Comparison of ENCODE assay signal across 23 cellular contexts in the genomic region with DNA sequence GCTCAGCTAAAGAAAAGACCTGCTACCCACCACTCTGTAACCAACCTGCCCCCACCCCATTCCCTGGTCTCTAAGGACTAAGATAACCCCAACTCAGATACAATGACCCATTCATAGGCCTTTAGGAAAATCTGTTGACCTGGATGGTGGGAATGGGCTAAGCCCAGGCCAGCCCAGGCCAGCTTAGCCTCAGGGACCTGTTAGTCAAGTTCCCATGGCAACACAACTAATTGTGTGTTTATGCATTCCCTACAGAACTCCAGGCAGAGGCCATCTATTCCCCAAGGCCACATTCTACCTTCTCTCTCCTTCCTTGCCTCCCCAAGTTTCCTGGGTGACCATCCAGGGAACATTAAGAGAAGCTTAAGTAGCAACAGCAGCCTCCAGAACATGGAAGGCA. TPM values are rescaled to one million over a fixed set of nuclear protein-coding genes. Genes with fewer than 3 reads are reported as not detected.
DNase-seq lines count a peak whose midpoint lies in the region; ATAC-seq and TF ChIP-seq lines count a peak whose summit lies in the region.
"Had no signal": no experiment of that assay in that cellular context is flagged by ENCODE, and none has a peak within 500 bp of the region (broad histone marks: within the 10 kb centered on the region; RNA-seq: fewer than 3 reads in every experiment).

No MANE protein-coding gene starts in this region.

- no peak overlapping the region for H3K4me3 Mint-ChIP-seq in endodermal cell
- no peak overlapping the region for H3K4me3 Mint-ChIP-seq in neural progenitor cell
- H3K4me3 Mint-ChIP-seq: B cell had no signal

- peak; percentile 37 for DNase-seq in GM04503 (ENCODE audit: low read depth)
- DNase-seq in M059J (ENCODE audit: low read depth): peak; percentile 89
- peak; percentile 73 for DNase-seq in endodermal cell
- DNase-seq in neural progenitor cell (ENCODE audit: low spot score): peak; percentile 48
- DNase-seq in Ammon's horn (ENCODE audit: low spot score): no peak
- DNase-seq in NK-92 treated with Interleukin-12 subunit alpha and Interleukin-12 subunit beta, amount 100 ng/mL, for 24 hours (lab: John Stamatoyannopoulos, UW): no peak
- DNase-seq: activated naive CD4-positive, alpha-beta T cell; caudate nucleus; effector CD4-positive, alpha-beta T cell; GOT3; KG1; left ventricle myocardium superior; NCI-H1930; pancreas; SIG-M5; stimulated activated CD4-positive, alpha-beta T cell treated with anti-CD3 and anti-CD28 coated beads, Interleukin-2, amount 100 ng/mL, for 24 hours; stomach; upper lobe of right lung had no signal

- peak overlapping the region; percentile 9 for H3K27ac ChIP-seq in endodermal cell (ENCODE audit: low read depth, low read length)
- no peak overlapping the region for H3K27ac ChIP-seq in neural progenitor cell
- H3K27ac ChIP-seq: esophagus muscularis mucosa, pancreas, stomach, upper lobe of right lung had no signal

- peaks cover 42% of the 10 kb centered on the region for H3K4me1 Mint-ChIP-seq in endodermal cell
- H3K4me1 Mint-ChIP-seq in neural progenitor cell: peaks cover 19% of the 10 kb centered on the region
- H3K4me1 Mint-ChIP-seq: B cell had no signal

- no peak for TF ChIP-seq CTCF in endodermal cell (conservative IDR thresholded peaks at IDR 0.05)
- TF ChIP-seq CTCF in neural progenitor cell (IDR thresholded peaks at IDR 0.05): no peak

- peak overlapping the region; percentile 86 for H3K27ac Mint-ChIP-seq in endodermal cell
- peak overlapping the region; percentile 72 for H3K27ac Mint-ChIP-seq in neural progenitor cell
- H3K27ac Mint-ChIP-seq: B cell had no signal

- H4K20me1 ChIP-seq in neural progenitor cell (ENCODE audit: low read depth): no peaks in the 10 kb centered on the region

- peaks cover 28% of the 10 kb centered on the region for H3K4me1 ChIP-seq in endodermal cell (ENCODE audit: control insufficient read depth, insufficient read depth, low read length)
- peaks cover 18% of the 10 kb centered on the region for H3K4me1 ChIP-seq in neural progenitor cell
- H3K4me1 ChIP-seq: upper lobe of right lung had no signal

- ATAC-seq in HG03354 (IDR thresholded peaks at IDR 0.05; ENCODE audit: poor library complexity, severe bottlenecking, unreplicated experiment) (no peak), GM18498 (IDR thresholded peaks at IDR 0.05; ENCODE audit: unreplicated experiment) (no peak)
- ATAC-seq: left ventricle myocardium superior, upper lobe of right lung had no signal

- H3K79me2 ChIP-seq in neural progenitor cell (ENCODE audit: low read depth): no peaks in the 10 kb centered on the region

- no peaks in the 10 kb centered on the region for H3K27me3 ChIP-seq in endodermal cell (ENCODE audit: control insufficient read depth, insufficient read depth, low read length, poor library complexity, severe bottlenecking)
- H3K27me3 ChIP-seq in neural progenitor cell: no peaks in the 10 kb centered on the region
- H3K27me3 ChIP-seq: esophagus muscularis mucosa, pancreas, stomach, upper lobe of right lung had no signal

- H3K36me3 Mint-ChIP-seq in endodermal cell (ENCODE audit: low read depth): no peaks in the 10 kb centered on the region
- H3K36me3 Mint-ChIP-seq in neural progenitor cell: no peaks in the 10 kb centered on the region

- H3K4me3 ChIP-seq in endodermal cell (ENCODE audit: low read length) (no peak overlapping the region), neural progenitor cell (no peak overlapping the region)
- H3K4me3 ChIP-seq: esophagus muscularis mucosa, pancreas, stomach, upper lobe of right lung had no signal

- H3K27me3 Mint-ChIP-seq in endodermal cell (ENCODE audit: insufficient read depth) (peaks cover 2% of the 10 kb centered on the region), neural progenitor cell (ENCODE audit: insufficient read depth, low read depth) (peaks cover 11% of the 10 kb centered on the region)

- peaks cover 4% of the 10 kb centered on the region for H3F3A ChIP-seq in neural progenitor cell (ENCODE audit: low read depth)

- H2AFZ ChIP-seq in neural progenitor cell (replicated peaks): no peak overlapping the region

- no peaks in the 10 kb centered on the region for H3K9me3 Mint-ChIP-seq in endodermal cell
- H3K9me3 Mint-ChIP-seq in neural progenitor cell: no peaks in the 10 kb centered on the region

- H3K9me3 ChIP-seq in endodermal cell (ENCODE audit: control insufficient read depth, low read length) (no peaks in the 10 kb centered on the region), neural progenitor cell (ENCODE audit: low read depth) (no peaks in the 10 kb centered on the region)
- H3K9me3 ChIP-seq: esophagus muscularis mucosa, pancreas, stomach, upper lobe of right lung had no signal

- H3K4me2 ChIP-seq in neural progenitor cell: no peak overlapping the region

- H3K9ac ChIP-seq in endodermal cell (ENCODE audit: extremely low read depth, low read length, poor library complexity, severe bottlenecking): peak overlapping the region; percentile 39
- H3K9ac ChIP-seq in neural progenitor cell: no peak overlapping the region

- no peaks in the 10 kb centered on the region for H3K36me3 ChIP-seq in endodermal cell (ENCODE audit: control insufficient read depth, insufficient read depth, low read length)
- no peaks in the 10 kb centered on the region for H3K36me3 ChIP-seq in neural progenitor cell
- H3K36me3 ChIP-seq: esophagus muscularis mucosa, pancreas, stomach, upper lobe of right lung had no signal

RNA-seq across cellular contexts. Expression of gene KRT8, which starts 16.1 kb away (rescaled TPM):
- total RNA-seq in M059J (2014; rRNA removed; shearing (Covaris generic)): 38.8 and 54.8 TPM in 2 replicates
- 1,000 to 10,000 TPM; 1,663 to 1,920 TPM for total RNA-seq in endodermal cell
- 445 TPM for polyA plus RNA-seq in endodermal cell (2013, experiment 1 of 2)
- polyA plus RNA-seq in endodermal cell (2013, experiment 2 of 2): 561 TPM
- total RNA-seq in neural progenitor cell (ENCODE audit: low replicate concordance): 168 and 184 TPM in 2 replicates
- total RNA-seq: T-helper 1 cell treated with Interleukin-12 subunit alpha and Interleukin-12 subunit beta and Interleukin-4 antibody, amounts not matched to agents 30 ng/mL and 1 ng/mL, for 36 hours had no signal

RNA-seq across cellular contexts. Expression of gene KRT18, which starts 28.0 kb away (rescaled TPM):
- total RNA-seq in M059J (2014; rRNA removed; shearing (Covaris generic)): 643 and 924 TPM in 2 replicates
- total RNA-seq in endodermal cell (1,000 to 10,000 TPM in 1 of 2 donors, 100 to 1,000 TPM in 1; 858 to 1,019 TPM), neural progenitor cell (ENCODE audit: low replicate concordance) (69.3 and 100 TPM in 2 replicates)
- 283 TPM for polyA plus RNA-seq in endodermal cell (2013, experiment 1 of 2)
- polyA plus RNA-seq in endodermal cell (2013, experiment 2 of 2): 352 TPM

Comparison
In these comparisons a context has a peak if more than half of its experiments do, and no peak if none do; other contexts are left out.
1. DNase-seq: peak in GM04503 (single experiment), M059J (single experiment), endodermal cell (single experiment) and neural progenitor cell (single experiment); none in Ammon's horn (single experiment) and NK-92 treated with Interleukin-12 subunit alpha and Interleukin-12 subunit beta, amount 100 ng/mL, for 24 hours (single experiment).